8 cellular contexts compared by ENCODE assay signal in genomic region chr17:18857864-18858566, GRCh38.
DNase-seq lines count a peak whose midpoint lies in the region; ATAC-seq lines count a peak whose summit lies in the region.

A gene with protein sequence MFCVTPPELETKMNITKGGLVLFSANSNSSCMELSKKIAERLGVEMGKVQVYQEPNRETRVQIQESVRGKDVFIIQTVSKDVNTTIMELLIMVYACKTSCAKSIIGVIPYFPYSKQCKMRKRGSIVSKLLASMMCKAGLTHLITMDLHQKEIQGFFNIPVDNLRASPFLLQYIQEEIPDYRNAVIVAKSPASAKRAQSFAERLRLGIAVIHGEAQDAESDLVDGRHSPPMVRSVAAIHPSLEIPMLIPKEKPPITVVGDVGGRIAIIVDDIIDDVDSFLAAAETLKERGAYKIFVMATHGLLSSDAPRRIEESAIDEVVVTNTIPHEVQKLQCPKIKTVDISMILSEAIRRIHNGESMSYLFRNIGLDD (plus strand): TSS chr17:18858131. CDS start chr17:18865834, 7,703 bp downstream.

- peak; percentile 83 for DNase-seq in NCI-H446 treated with DMSO at 0.1 percent for 48 hours (lab: John Stamatoyannopoulos, UW)
- DNase-seq in activated CD4-positive, CD25-positive, alpha-beta regulatory T cell treated with anti-CD3 and anti-CD28 coated beads, Interleukin-2, amount 50 U/mL, for 16 hours (ENCODE audit: low read depth, low spot score): peak; percentile 90
- DNase-seq in caudate nucleus (lab: John Stamatoyannopoulos, UW): peak; percentile 36 to 99 (median 93)
- peak; percentile 84 for DNase-seq in inferior parietal cortex (ENCODE audit: extremely low spot score)
- peak; percentile 70 for DNase-seq in smooth muscle cell of the brain vasculature (ENCODE audit: low read depth, low spot score)

- H3K27ac ChIP-seq in ACC112 (ENCODE audit: low read depth, low read length) (0 out of 2 replicates have a peak within 1 kb of the TSS, but pooled peaks have one; percentile 8), caudate nucleus (ENCODE audit: low read depth, low read length) (peak within 1 kb of the TSS; percentile 83)

- peak within 1 kb of the TSS; percentile 81 for H2AFZ ChIP-seq in ACC112 (ENCODE audit: low read length, unreplicated experiment)

- peaks cover 57% of the 10 kb centered on the region for H3K79me2 ChIP-seq in ACC112 (ENCODE audit: control insufficient read depth, insufficient read depth, low read length, unreplicated experiment)

- H3K36me3 ChIP-seq in ACC112 (ENCODE audit: insufficient read depth, low read length): no peaks in the 10 kb centered on the region

- H3K4me1 ChIP-seq in ACC112 (ENCODE audit: control insufficient read depth, insufficient read depth, low read length, unreplicated experiment): peaks cover 27% of the 10 kb centered on the region

- ATAC-seq in GM19023 (IDR thresholded peaks at IDR 0.05; ENCODE audit: unreplicated experiment): peak; percentile 60
- ATAC-seq in HG03354 (IDR thresholded peaks at IDR 0.05; ENCODE audit: poor library complexity, severe bottlenecking, unreplicated experiment): peak; percentile 58

- peak within 1 kb of the TSS; percentile 92 for H3K4me3 ChIP-seq in ACC112 (ENCODE audit: low read depth, low read length)

- H3K27me3 ChIP-seq in ACC112 (ENCODE audit: insufficient read depth, low read length): no peaks in the 10 kb centered on the region

Comparison
In these comparisons a context has a peak if more than half of its experiments do, and no peak if none do; other contexts are left out.
1. Peak in every context shown above with its lines: DNase-seq, ATAC-seq, H3K4me3 ChIP-seq and H3K27ac ChIP-seq.